ENCODE assay signal across 1 cellular context in the genomic region with DNA sequence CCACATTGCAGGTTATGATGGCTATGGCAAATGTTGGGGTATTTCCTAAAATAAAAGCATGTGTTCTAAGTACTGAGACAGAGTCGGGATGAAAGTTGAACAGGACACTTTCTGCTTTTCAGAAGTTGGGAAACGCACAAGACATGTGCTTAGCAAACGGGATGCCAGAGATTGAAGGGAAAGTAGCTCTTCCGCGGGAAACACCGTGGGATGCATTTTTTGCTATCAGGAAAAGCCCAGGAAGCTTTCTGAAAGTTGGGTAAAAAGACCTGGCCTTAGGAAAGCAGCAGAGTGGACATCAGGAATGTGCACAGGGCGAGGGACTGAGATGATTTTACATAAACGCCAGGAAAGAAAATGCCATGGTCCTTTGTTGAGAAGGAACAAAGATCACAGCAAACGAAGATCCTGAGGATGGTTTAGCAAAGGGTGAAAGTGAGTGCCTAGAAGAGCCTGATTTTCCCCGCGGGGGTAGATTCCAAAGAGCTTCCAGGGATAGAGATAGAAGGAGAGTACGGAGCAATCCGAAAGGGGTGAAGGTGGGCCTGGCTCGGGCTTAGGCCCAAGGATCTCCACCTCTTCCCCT.
TF ChIP-seq lines count a peak whose summit lies in the region.

No MANE protein-coding gene starts in this region.

TF ChIP-seq in HepG2, 621 proteins besides CTCF, POLR2A, EP300 and RAD21 (continued from another document):
- 0 out of 2 replicates have a peak, but pooled peaks have one; percentile 20 for TF ChIP-seq ZNF329 (CRISPR knock-in tag; IDR thresholded peaks at IDR 0.05; ENCODE audit: low read depth)
- TF ChIP-seq MED13 (CRISPR knock-in tag; IDR thresholded peaks at IDR 0.05) = no peak
- no peak for TF ChIP-seq JARID2 (CRISPR knock-in tag; IDR thresholded peaks at IDR 0.05; ENCODE audit: insufficient replicate concordance)
- TF ChIP-seq, protein P1, sequence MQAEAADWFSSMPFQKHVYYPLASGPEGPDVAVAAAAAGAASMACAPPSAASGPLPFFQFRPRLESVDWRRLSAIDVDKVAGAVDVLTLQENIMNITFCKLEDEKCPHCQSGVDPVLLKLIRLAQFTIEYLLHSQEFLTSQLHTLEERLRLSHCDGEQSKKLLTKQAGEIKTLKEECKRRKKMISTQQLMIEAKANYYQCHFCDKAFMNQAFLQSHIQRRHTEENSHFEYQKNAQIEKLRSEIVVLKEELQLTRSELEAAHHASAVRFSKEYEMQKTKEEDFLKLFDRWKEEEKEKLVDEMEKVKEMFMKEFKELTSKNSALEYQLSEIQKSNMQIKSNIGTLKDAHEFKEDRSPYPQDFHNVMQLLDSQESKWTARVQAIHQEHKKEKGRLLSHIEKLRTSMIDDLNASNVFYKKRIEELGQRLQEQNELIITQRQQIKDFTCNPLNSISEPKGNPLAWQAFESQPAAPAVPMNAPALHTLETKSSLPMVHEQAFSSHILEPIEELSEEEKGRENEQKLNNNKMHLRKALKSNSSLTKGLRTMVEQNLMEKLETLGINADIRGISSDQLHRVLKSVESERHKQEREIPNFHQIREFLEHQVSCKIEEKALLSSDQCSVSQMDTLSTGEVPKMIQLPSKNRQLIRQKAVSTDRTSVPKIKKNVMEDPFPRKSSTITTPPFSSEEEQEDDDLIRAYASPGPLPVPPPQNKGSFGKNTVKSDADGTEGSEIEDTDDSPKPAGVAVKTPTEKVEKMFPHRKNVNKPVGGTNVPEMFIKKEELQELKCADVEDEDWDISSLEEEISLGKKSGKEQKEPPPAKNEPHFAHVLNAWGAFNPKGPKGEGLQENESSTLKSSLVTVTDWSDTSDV (CRISPR knock-in tag; IDR thresholded peaks at IDR 0.05) = 0 out of 2 replicates have a peak, but pooled peaks have one; percentile 90
- TF ChIP-seq ZNF619 (CRISPR knock-in tag; IDR thresholded peaks at IDR 0.05) = no peak
- no peak for TF ChIP-seq SMYD3 (CRISPR knock-in tag; IDR thresholded peaks at IDR 0.05)
